In genomic region chr20:62921119-62921687, GRCh38 we compare ENCODE assay signal across 8 cellular contexts. TPM values are rescaled to one million over a fixed set of nuclear protein-coding genes. Genes with fewer than 3 reads are reported as not detected.
DNase-seq lines count a peak whose midpoint lies in the region; ATAC-seq and TF ChIP-seq lines count a peak whose summit lies in the region.

No MANE protein-coding gene starts in this region.

- H3K4me3 Mint-ChIP-seq in T-cell, result peak overlapping the region; percentile 65 to 84 (median 76)

- peak; percentile 45 to 50 (median 46) for TF ChIP-seq CTCF in ascending aorta (IDR thresholded peaks at IDR 0.05)

- no peaks in the 10 kb centered on the region for H3K9me3 Mint-ChIP-seq in T-cell

- no peaks in the 10 kb centered on the region for H3K27me3 Mint-ChIP-seq in T-cell

- H3K36me3 ChIP-seq in ascending aorta, result no peaks in the 10 kb centered on the region

- peak overlapping the region in 1 of 2 donors; percentile 6 for H3K4me3 ChIP-seq in ascending aorta

- H3K27ac Mint-ChIP-seq in T-cell, result peak overlapping the region; percentile 83 to 87

- POLR2A ChIA-PET in T-cell (lab: Charles Lee), result no interaction called here

- CTCF ChIA-PET in T-cell (lab: Charles Lee), result interaction anchor here (1.0 to 1.7 kb wide), 3 partner anchors 13 to 17 kb away, joined by 3 to 10 read pairs (median 4); no protein-coding TSS in a partner anchor

- H3K4me1 Mint-ChIP-seq in T-cell, result peaks cover 84 to 86% (median 84%) of the 10 kb centered on the region in 3 donors

- peak; percentile 56 for DNase-seq in Daoy (ENCODE audit: low read depth)
- peak; percentile 59 for DNase-seq in LHCN-M2 (ENCODE audit: low read depth)
- peak in 31 of 34 experiments; percentile 32 to 67 (median 50) for DNase-seq in T-cell
- no peak for DNase-seq in ascending aorta (ENCODE audit: low spot score in 2 of 2)
- peak; percentile 50 for DNase-seq in iPS-NIHi11 (ENCODE audit: low spot score)
- DNase-seq in stimulated activated CD4-positive, alpha-beta T cell treated with anti-CD3 and anti-CD28 coated beads, TNF-alpha, amount 100 ng/mL, for 24 hours (ENCODE audit: low read depth in 3 of 3), result peak in 2 of 3 experiments; percentile 41 to 61

- intact Hi-C loops in ascending aorta (cut with DNase I), result no loop called here

- no peaks in the 10 kb centered on the region for H3K9me3 ChIP-seq in ascending aorta

- peaks cover 3% of the 10 kb centered on the region for H3K36me3 Mint-ChIP-seq in T-cell

- no peaks in the 10 kb centered on the region for H3K27me3 ChIP-seq in ascending aorta

- peak; percentile 35 to 58 (median 38) for ATAC-seq in T-cell (replicated peaks in 1 of 4)
- ATAC-seq in GM18498 (IDR thresholded peaks at IDR 0.05; ENCODE audit: unreplicated experiment), result no peak
- ATAC-seq in GM21619 (IDR thresholded peaks at IDR 0.05; ENCODE audit: unreplicated experiment), result no peak

- H3K4me1 ChIP-seq in ascending aorta, result peaks cover 9 to 82% of the 10 kb centered on the region in 2 donors

- peak overlapping the region in 1 of 2 donors; percentile 42 for H3K27ac ChIP-seq in ascending aorta

RNA-seq across cellular contexts. Expression of gene DIDO1, which starts 5.1 kb away (rescaled TPM):
- 20.6 and 21.4 TPM in 2 replicates for total RNA-seq in Daoy (2014; rRNA removed; shearing (Covaris generic))
- total RNA-seq in LHCN-M2 (2014; rRNA removed) (29.0 and 33.1 TPM in 2 replicates), T-cell (100 to 1,000 TPM in 3 of 5 donors, 10 to 100 TPM in 2; 70.5 to 116 (median 113) TPM), ascending aorta (42.4 TPM)
- polyA plus RNA-seq in LHCN-M2 (2012), result 13.9 TPM

RNA-seq across cellular contexts. Expression of gene GID8, which starts 16.7 kb away (rescaled TPM):
- total RNA-seq in Daoy (2014; rRNA removed; shearing (Covaris generic)), result 23.1 and 25.3 TPM in 2 replicates
- 20.3 and 23.5 TPM in 2 replicates for total RNA-seq in LHCN-M2 (2014; rRNA removed)
- polyA plus RNA-seq in LHCN-M2 (2012), result 17.8 TPM
- 10 to 100 TPM; 33.1 to 43.4 (median 41.2) TPM for total RNA-seq in T-cell
- total RNA-seq in ascending aorta, result 9.2 TPM

RNA-seq across cellular contexts. Expression of gene SLC17A9, which starts 31.3 kb away (rescaled TPM):
- 0.33 and 0.91 TPM in 2 replicates for total RNA-seq in Daoy (2014; rRNA removed; shearing (Covaris generic))
- total RNA-seq in LHCN-M2 (2014; rRNA removed), result not detected in 2 replicates
- not detected for polyA plus RNA-seq in LHCN-M2 (2012)
- 1 to 10 TPM; 5.3 to 8.8 (median 8.3) TPM for total RNA-seq in T-cell
- total RNA-seq in ascending aorta, result 30.0 TPM

RNA-seq across cellular contexts. Expression of gene TCFL5, which starts 59.6 kb away (rescaled TPM):
- 11.7 and 12.6 TPM in 2 replicates for total RNA-seq in Daoy (2014; rRNA removed; shearing (Covaris generic))
- 13.8 and 15.6 TPM in 2 replicates for total RNA-seq in LHCN-M2 (2014; rRNA removed)
- 7.3 TPM for polyA plus RNA-seq in LHCN-M2 (2012)
- 10 to 100 TPM in 2 of 5 donors, 1 to 10 TPM in 3; 5.0 to 12.7 (median 8.5) TPM for total RNA-seq in T-cell
- total RNA-seq in ascending aorta, result 1.1 TPM

Comparison
In these comparisons a context has a peak if more than half of its experiments do, and no peak if none do; other contexts are left out.
1. DNase-seq: peak in Daoy (single experiment), LHCN-M2 (single experiment), T-cell (31 of 34), iPS-NIHi11 (single experiment) and stimulated activated CD4-positive, alpha-beta T cell treated with anti-CD3 and anti-CD28 coated beads, TNF-alpha, amount 100 ng/mL, for 24 hours (2 of 3); none in ascending aorta (0 of 2).
2. ATAC-seq: peak in T-cell (4 of 4); none in GM18498 (single experiment) and GM21619 (single experiment).